Comparison of ENCODE assay signal across 1 cellular context in the genomic region with DNA sequence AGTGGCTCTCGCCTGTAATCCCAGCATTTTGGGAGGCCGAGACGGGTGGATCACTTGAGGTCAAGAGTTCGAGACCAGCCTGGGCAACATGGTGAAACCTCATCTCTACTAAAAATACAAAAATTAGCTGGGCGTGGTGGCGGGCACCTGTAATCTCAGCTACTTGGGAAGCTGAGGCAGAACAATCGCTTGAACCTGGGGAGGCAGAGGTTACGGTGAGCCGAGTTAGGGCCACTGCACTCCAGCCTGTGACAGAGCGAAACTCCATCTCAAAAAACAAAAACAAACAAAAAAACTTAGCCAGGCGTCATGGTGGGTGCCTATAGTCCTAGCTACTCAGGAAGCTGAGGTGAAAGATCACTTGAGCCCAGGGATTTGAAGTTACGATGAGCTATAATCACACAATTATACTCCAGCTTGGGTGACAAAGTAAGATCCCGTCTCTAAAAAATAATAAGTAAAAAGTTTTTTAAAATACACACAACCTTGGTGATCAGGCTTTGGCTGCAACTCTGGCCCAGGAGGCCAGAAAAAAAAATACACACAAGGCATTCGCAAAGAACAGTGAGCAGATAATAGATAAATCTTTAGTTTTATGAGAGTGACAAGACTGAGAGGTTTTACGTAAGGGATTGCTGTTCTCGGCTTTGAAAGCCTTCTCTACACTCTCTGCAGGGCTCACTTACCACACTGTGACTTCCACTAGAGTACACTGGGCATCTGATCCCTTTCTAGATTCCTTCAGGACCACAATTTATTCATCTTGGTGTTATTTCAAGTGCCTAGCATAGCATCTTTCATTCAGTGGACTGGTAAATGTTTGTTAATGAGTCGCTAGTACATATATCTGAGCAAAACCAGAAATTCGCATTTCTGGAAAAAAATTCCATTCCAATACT.
TF ChIP-seq lines count a peak whose summit lies in the region.

No MANE protein-coding gene starts in this region.

TF ChIP-seq in IMR-90, 13 proteins besides CTCF, POLR2A, EP300 and RAD21:
- TF ChIP-seq BHLHE40 (IDR thresholded peaks at IDR 0.05; ENCODE audit: low read depth, low read length) (no peak), USF2 (IDR thresholded peaks at IDR 0.05; ENCODE audit: low read depth, low read length) (no peak), NFE2L2 (IDR thresholded peaks at IDR 0.05; ENCODE audit: low read depth, low read length) (no peak), MXI1 (IDR thresholded peaks at IDR 0.05; ENCODE audit: borderline replicate concordance, low read depth, low read length) (no peak), CEBPB (IDR thresholded peaks at IDR 0.05; ENCODE audit: low read depth, low read length) (no peak), CHD1 (IDR thresholded peaks at IDR 0.05; ENCODE audit: low read depth, low read length) (no peak), FOS (IDR thresholded peaks at IDR 0.05; ENCODE audit: low read depth, low read length) (no peak), SMC3 (IDR thresholded peaks at IDR 0.05; ENCODE audit: low read depth, low read length) (no peak), MAZ (IDR thresholded peaks at IDR 0.05; ENCODE audit: borderline replicate concordance, low read depth, low read length) (no peak), RFX5 (IDR thresholded peaks at IDR 0.05; ENCODE audit: low read depth, low read length) (no peak)
- TF ChIP-seq, protein P1, sequence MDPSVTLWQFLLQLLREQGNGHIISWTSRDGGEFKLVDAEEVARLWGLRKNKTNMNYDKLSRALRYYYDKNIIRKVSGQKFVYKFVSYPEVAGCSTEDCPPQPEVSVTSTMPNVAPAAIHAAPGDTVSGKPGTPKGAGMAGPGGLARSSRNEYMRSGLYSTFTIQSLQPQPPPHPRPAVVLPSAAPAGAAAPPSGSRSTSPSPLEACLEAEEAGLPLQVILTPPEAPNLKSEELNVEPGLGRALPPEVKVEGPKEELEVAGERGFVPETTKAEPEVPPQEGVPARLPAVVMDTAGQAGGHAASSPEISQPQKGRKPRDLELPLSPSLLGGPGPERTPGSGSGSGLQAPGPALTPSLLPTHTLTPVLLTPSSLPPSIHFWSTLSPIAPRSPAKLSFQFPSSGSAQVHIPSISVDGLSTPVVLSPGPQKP (IDR thresholded peaks at IDR 0.05; ENCODE audit: borderline replicate concordance, low read depth, low read length): no peak
